In the genomic region with DNA sequence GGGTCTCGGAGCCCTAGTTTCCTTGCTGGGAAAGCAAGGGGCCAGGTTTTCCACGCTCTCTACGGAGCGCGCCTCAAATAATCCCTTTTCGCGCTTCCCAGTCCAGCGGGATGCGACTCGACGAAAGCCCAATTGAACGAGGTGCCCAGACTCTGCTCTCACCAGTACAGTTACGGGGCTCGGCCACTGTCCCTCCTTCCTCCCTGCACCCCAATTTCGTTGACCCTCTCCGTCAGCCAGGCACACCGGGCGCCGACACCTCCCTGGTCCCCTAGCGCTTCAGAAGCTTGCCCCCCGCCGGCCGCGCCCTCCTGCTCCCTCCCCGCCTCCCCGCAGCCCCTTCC, we compare ENCODE assay signal across 9 cellular contexts. TPM values are rescaled to one million over a fixed set of nuclear protein-coding genes. Genes with fewer than 3 reads are reported as not detected.
A peak's percentile ranks its signal among the peaks of the same experiment; 100 is the strongest.
DNase-seq lines count a peak whose midpoint lies in the region; ATAC-seq and TF ChIP-seq lines count a peak whose summit lies in the region.
"Had no signal": no experiment of that assay in that cellular context is flagged by ENCODE, and none has a peak within 500 bp of the region (broad histone marks: within the 10 kb centered on the region; RNA-seq: fewer than 3 reads in every experiment).

No MANE protein-coding gene starts in this region.

- H3K36me3 ChIP-seq in SK-N-SH (replicated peaks in 1 of 2; ENCODE audit: control insufficient read depth in 1 of 2, insufficient read depth in 2 of 2, low read length in 1 of 2), result no peaks in the 10 kb centered on the region

- POLR2A ChIA-PET in SK-N-SH (lab: Yijun Ruan, JAX), result no interaction called here

- TF ChIP-seq EP300 in SK-N-SH (IDR thresholded peaks at IDR 0.05; ENCODE audit: borderline replicate concordance in 1 of 2, low read depth in 1 of 2, low read length in 1 of 2), result no peak

- no peaks in the 10 kb centered on the region for H4K20me1 ChIP-seq in SK-N-SH (ENCODE audit: insufficient read depth)

- H3K4me3 ChIP-seq in SK-N-SH (ENCODE audit: low read depth in 2 of 2, low read length in 1 of 2), result peak overlapping the region; percentile 70 to 91
- peak overlapping the region; percentile 79 for H3K4me3 ChIP-seq in fibroblast of the aortic adventitia (ENCODE audit: low read depth, low read length)

- TF ChIP-seq CTCF in SK-N-SH (IDR thresholded peaks at IDR 0.05) (no peak), fibroblast of the aortic adventitia (IDR thresholded peaks at IDR 0.05; ENCODE audit: insufficient read depth, low read length) (no peak), progenitor cell of endocrine pancreas (IDR thresholded peaks at IDR 0.05; ENCODE audit: unreplicated experiment) (no peak)

- no peaks in the 10 kb centered on the region for H3K9me2 ChIP-seq in SK-N-SH

- H3F3A ChIP-seq in SK-N-SH (replicated peaks; ENCODE audit: insufficient read depth), result no peaks in the 10 kb centered on the region

- H3K4me1 Mint-ChIP-seq in progenitor cell of endocrine pancreas (ENCODE audit: low read depth), result peaks cover 10% of the 10 kb centered on the region

- no peak for TF ChIP-seq RAD21 in SK-N-SH (IDR thresholded peaks at IDR 0.05; ENCODE audit: low read length)

- H2AFZ ChIP-seq in SK-N-SH (ENCODE audit: low read depth), result peak overlapping the region; percentile 87

- H3K4me1 ChIP-seq in SK-N-SH (ENCODE audit: control insufficient read depth in 1 of 2, insufficient read depth in 2 of 2, low read depth in 1 of 2, low read length in 1 of 2), result peaks cover 0 to 21% of the 10 kb centered on the region in 2 experiments; a peak in 1 of 4 replicates

- no peak overlapping the region for H3K27ac Mint-ChIP-seq in progenitor cell of endocrine pancreas

- peak overlapping the region in 1 of 2 experiments; percentile 60; a peak in 1 of 4 replicates for H3K27ac ChIP-seq in SK-N-SH (ENCODE audit: low read depth in 2 of 2, low read length in 1 of 2)
- H3K27ac ChIP-seq: 22Rv1 had no signal

- H3K27me3 Mint-ChIP-seq in progenitor cell of endocrine pancreas, result peaks cover 19% of the 10 kb centered on the region

- peaks cover 2% of the 10 kb centered on the region for H3K36me3 Mint-ChIP-seq in progenitor cell of endocrine pancreas (ENCODE audit: insufficient read depth)

- no peak for ATAC-seq in HG02885 (IDR thresholded peaks at IDR 0.05; ENCODE audit: poor library complexity, unreplicated experiment)
- ATAC-seq in HG03565 (IDR thresholded peaks at IDR 0.05; ENCODE audit: unreplicated experiment), result no peak

- DNase-seq in DMS 273 (lab: John Stamatoyannopoulos, UW; ENCODE audit: unreplicated experiment), result peak; percentile 97
- no peak for DNase-seq in DMS 273 treated with DMSO at 0.1 percent for 48 hours (lab: John Stamatoyannopoulos, UW)
- peak; percentile 52 for DNase-seq in SK-N-SH
- DNase-seq in fibroblast of the aortic adventitia (ENCODE audit: low read depth), result peak; percentile 7
- no peak for DNase-seq in progenitor cell of endocrine pancreas (ENCODE audit: low spot score, unreplicated experiment)
- no peak for DNase-seq in activated gamma-delta T cell treated with Interleukin-2 at 50 U/mL for 16 hours

- 12% methylated on average over 23 of the region's 26 CpGs for WGBS in SK-N-SH (ENCODE audit: low lambda C conversion rate)

- no peaks in the 10 kb centered on the region for H3K9me3 Mint-ChIP-seq in progenitor cell of endocrine pancreas (ENCODE audit: low read depth)

- no peaks in the 10 kb centered on the region for H3K79me2 ChIP-seq in SK-N-SH (ENCODE audit: insufficient read depth)

- no peaks in the 10 kb centered on the region for H3K9me3 ChIP-seq in SK-N-SH

- peak overlapping the region; percentile 98 for H3K4me2 ChIP-seq in SK-N-SH

- H3K4me3 Mint-ChIP-seq in progenitor cell of endocrine pancreas (ENCODE audit: low read depth), result peak overlapping the region; percentile 91

- H3K9ac ChIP-seq in SK-N-SH, result peak overlapping the region; percentile 82

- CTCF ChIA-PET in SK-N-SH (lab: Yijun Ruan, JAX), result interaction anchor here (1.1 to 6.8 kb wide), 2 partner anchors 10 to 15 kb away, joined by 3 to 40 read pairs; partner anchors contain the start of gene TNFAIP8L2

- H3K27me3 ChIP-seq in SK-N-SH (ENCODE audit: insufficient read depth), result no peaks in the 10 kb centered on the region

TF ChIP-seq in SK-N-SH, 30 proteins besides CTCF, POLR2A, EP300 and RAD21:
- TF ChIP-seq USF1 (IDR thresholded peaks at IDR 0.05; ENCODE audit: borderline replicate concordance, low read depth) (no peak), TEAD4 (IDR thresholded peaks at IDR 0.05; ENCODE audit: borderline replicate concordance, insufficient read depth) (no peak)
- TF ChIP-seq, protein P1, sequence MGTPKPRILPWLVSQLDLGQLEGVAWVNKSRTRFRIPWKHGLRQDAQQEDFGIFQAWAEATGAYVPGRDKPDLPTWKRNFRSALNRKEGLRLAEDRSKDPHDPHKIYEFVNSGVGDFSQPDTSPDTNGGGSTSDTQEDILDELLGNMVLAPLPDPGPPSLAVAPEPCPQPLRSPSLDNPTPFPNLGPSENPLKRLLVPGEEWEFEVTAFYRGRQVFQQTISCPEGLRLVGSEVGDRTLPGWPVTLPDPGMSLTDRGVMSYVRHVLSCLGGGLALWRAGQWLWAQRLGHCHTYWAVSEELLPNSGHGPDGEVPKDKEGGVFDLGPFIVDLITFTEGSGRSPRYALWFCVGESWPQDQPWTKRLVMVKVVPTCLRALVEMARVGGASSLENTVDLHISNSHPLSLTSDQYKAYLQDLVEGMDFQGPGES (IDR thresholded peaks at IDR 0.05; ENCODE audit: low read depth, low read length), result no peak

RNA-seq across cellular contexts. Expression of gene SEMA6C, which starts 0.4 kb away (rescaled TPM):
- 3.1 and 4.0 TPM in 2 replicates for polyA plus RNA-seq in SK-N-SH (2012; rRNA removed)
- 1.9 and 2.8 TPM in 2 replicates for polyA plus RNA-seq in SK-N-SH (2012; cell fraction: cytosol; rRNA removed)
- 17.3 and 19.6 TPM in 2 replicates for polyA plus RNA-seq in SK-N-SH (2012; cell fraction: nucleus; rRNA removed)
- total RNA-seq in fibroblast of the aortic adventitia (ENCODE audit: low replicate concordance) (1.6 and 2.9 TPM in 2 replicates), progenitor cell of endocrine pancreas (31.5 and 34.0 TPM in 2 replicates)

RNA-seq across cellular contexts. Expression of gene TNFAIP8L2, which starts 10.4 kb away (rescaled TPM):
- not detected in 2 replicates for polyA plus RNA-seq in SK-N-SH (2012; rRNA removed)
- polyA plus RNA-seq in SK-N-SH (2012; cell fraction: cytosol; rRNA removed), result not detected in 2 replicates
- 0.07 TPM in 1 of 2 replicates, not detected in the other for polyA plus RNA-seq in SK-N-SH (2012; cell fraction: nucleus; rRNA removed)
- total RNA-seq in fibroblast of the aortic adventitia (ENCODE audit: low replicate concordance) (not detected in 2 replicates), progenitor cell of endocrine pancreas (not detected in 2 replicates)

RNA-seq across cellular contexts. Expression of gene LYSMD1, which starts 19.7 kb away (rescaled TPM):
- 4.5 and 5.1 TPM in 2 replicates for polyA plus RNA-seq in SK-N-SH (2012; rRNA removed)
- 3.7 and 4.4 TPM in 2 replicates for polyA plus RNA-seq in SK-N-SH (2012; cell fraction: cytosol; rRNA removed)
- 7.1 and 7.3 TPM in 2 replicates for polyA plus RNA-seq in SK-N-SH (2012; cell fraction: nucleus; rRNA removed)
- total RNA-seq in fibroblast of the aortic adventitia (ENCODE audit: low replicate concordance) (7.5 and 12.5 TPM in 2 replicates), progenitor cell of endocrine pancreas (12.8 and 14.0 TPM in 2 replicates)

RNA-seq across cellular contexts. Expression of gene SCNM1, which starts 19.9 kb away (rescaled TPM):
- 23.4 and 27.8 TPM in 2 replicates for polyA plus RNA-seq in SK-N-SH (2012; rRNA removed)
- 19.6 and 20.7 TPM in 2 replicates for polyA plus RNA-seq in SK-N-SH (2012; cell fraction: cytosol; rRNA removed)
- polyA plus RNA-seq in SK-N-SH (2012; cell fraction: nucleus; rRNA removed), result 61.7 and 92.2 TPM in 2 replicates
- total RNA-seq in fibroblast of the aortic adventitia (ENCODE audit: low replicate concordance) (38.0 and 48.4 TPM in 2 replicates), progenitor cell of endocrine pancreas (47.1 and 52.0 TPM in 2 replicates)

RNA-seq across cellular contexts. Expression of gene TMOD4, which starts 29.7 kb away (rescaled TPM):
- 0.57 and 0.59 TPM in 2 replicates for polyA plus RNA-seq in SK-N-SH (2012; rRNA removed)
- 0.20 and 0.37 TPM in 2 replicates for polyA plus RNA-seq in SK-N-SH (2012; cell fraction: cytosol; rRNA removed)
- polyA plus RNA-seq in SK-N-SH (2012; cell fraction: nucleus; rRNA removed), result 1.7 and 2.0 TPM in 2 replicates
- total RNA-seq in fibroblast of the aortic adventitia (ENCODE audit: low replicate concordance), result 0.54 TPM in 1 of 2 replicates, not detected in the other
- 1.5 and 2.0 TPM in 2 replicates for total RNA-seq in progenitor cell of endocrine pancreas

Comparison
In these comparisons a context has a peak if more than half of its experiments do, and no peak if none do; other contexts are left out.
1. DNase-seq: peak in DMS 273 (single experiment), SK-N-SH (single experiment) and fibroblast of the aortic adventitia (single experiment); none in DMS 273 treated with DMSO at 0.1 percent for 48 hours (single experiment), progenitor cell of endocrine pancreas (single experiment) and activated gamma-delta T cell treated with Interleukin-2 at 50 U/mL for 16 hours (single experiment).